In the genomic region with DNA sequence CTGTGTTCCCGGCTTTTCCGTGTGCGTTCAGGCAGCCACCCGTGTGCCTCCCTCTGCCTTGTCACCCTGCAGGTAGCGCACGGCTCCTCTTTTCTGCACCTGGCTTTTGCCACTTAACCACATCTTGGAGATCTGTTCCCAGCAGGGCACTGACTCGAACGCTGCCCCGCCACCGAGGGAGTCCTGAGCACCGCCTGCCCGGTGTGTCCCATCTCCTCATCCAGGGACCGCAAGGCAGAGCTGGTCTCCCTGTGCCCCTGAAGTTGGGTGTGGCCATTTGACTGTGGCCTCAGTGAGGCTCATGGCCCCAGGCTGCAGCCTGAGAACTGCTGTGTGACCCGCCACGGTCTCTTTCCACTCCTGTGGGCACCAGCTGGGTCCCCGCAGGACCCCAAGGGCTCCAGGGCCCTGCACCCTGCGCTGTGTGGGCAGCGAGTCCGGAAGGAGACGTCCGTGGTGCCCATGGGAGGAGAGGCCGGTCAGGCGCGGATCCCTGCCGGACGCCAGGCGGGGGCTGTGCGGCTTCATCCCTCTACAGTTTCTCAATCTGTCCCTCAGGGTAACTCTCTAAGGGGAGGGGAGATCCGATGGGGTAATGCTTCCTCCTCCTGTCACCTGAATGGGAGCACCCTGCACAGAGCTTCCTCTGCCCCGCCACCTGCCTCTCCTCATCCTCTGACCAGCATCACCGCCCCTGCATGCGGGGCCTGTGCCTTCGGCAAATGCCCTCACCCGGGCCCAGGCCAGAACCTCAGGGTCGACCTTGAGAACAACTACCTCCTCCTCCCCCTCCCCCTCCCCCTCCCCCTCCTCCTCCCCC, we compare ENCODE assay signal across 9 cellular contexts.
A peak's percentile ranks its signal among the peaks of the same experiment; 100 is the strongest.
DNase-seq lines count a peak whose midpoint lies in the region; ATAC-seq, FAIRE-seq and TF ChIP-seq lines count a peak whose summit lies in the region.
"Had no signal": no experiment of that assay in that cellular context is flagged by ENCODE, and none has a peak within 500 bp of the region (broad histone marks: within the 10 kb centered on the region; RNA-seq: fewer than 3 reads in every experiment).

No MANE protein-coding gene starts in this region.

- in situ Hi-C loops in GM18951 (cut with MboI; ENCODE audit: low sequenced_read_pairs, unreplicated experiment) = no loop called here

- H3K36me3 Mint-ChIP-seq in memory B cell = peaks cover 3% of the 10 kb centered on the region

- DNase-seq in COLO668 (lab: John Stamatoyannopoulos, UW; ENCODE audit: unreplicated experiment) (peak; percentile 75), SHP77 treated with DMSO at 0.1 percent for 48 hours (lab: John Stamatoyannopoulos, UW) (peak; percentile 74), memory B cell (ENCODE audit: low spot score in 2 of 2) (no peak), RCC 7860 (ENCODE audit: low spot score) (no peak)
- no peak for DNase-seq in stimulated activated CD4-positive, alpha-beta T cell treated with anti-CD3 and anti-CD28 coated beads, Interleukin-4, amount 100 ng/mL, for 1 hour
- no peak for DNase-seq in activated CD8-positive, alpha-beta memory T cell treated with anti-CD3 and anti-CD28 coated beads for 24 hours

- peak overlapping the region; percentile 32 for H3K27ac Mint-ChIP-seq in memory B cell

- peak overlapping the region; percentile 74 for H3K4me3 Mint-ChIP-seq in memory B cell

- no peak for FAIRE-seq in RCC 7860 (lab: Jason Lieb, UNC)

- peaks cover 24% of the 10 kb centered on the region for H3K4me1 Mint-ChIP-seq in memory B cell

- ATAC-seq in memory B cell (ENCODE audit: low read depth) = no peak
- no peak for ATAC-seq in GM18868 (IDR thresholded peaks at IDR 0.05; ENCODE audit: unreplicated experiment)

- TF ChIP-seq POLR2A in GM18951 (IDR thresholded peaks at IDR 0.05; ENCODE audit: extremely low read depth, insufficient read depth, insufficient read length) = peak; percentile 18

- H3K9me3 Mint-ChIP-seq in memory B cell = no peaks in the 10 kb centered on the region
- H3K9me3 Mint-ChIP-seq: activated naive CD4-positive, alpha-beta T cell treated with anti-CD3 and anti-CD28 coated beads, Interleukin-2, amount 50 U/mL, for 24 hours had no signal

- no peaks in the 10 kb centered on the region for H3K27me3 Mint-ChIP-seq in memory B cell
- H3K27me3 Mint-ChIP-seq: activated naive CD4-positive, alpha-beta T cell treated with anti-CD3 and anti-CD28 coated beads, Interleukin-2, amount 50 U/mL, for 24 hours had no signal

Comparison
In these comparisons a context has a peak if more than half of its experiments do, and no peak if none do; other contexts are left out.
1. DNase-seq: peak in COLO668 (single experiment) and SHP77 treated with DMSO at 0.1 percent for 48 hours (single experiment); none in memory B cell (0 of 2), RCC 7860 (single experiment), stimulated activated CD4-positive, alpha-beta T cell treated with anti-CD3 and anti-CD28 coated beads, Interleukin-4, amount 100 ng/mL, for 1 hour (single experiment) and activated CD8-positive, alpha-beta memory T cell treated with anti-CD3 and anti-CD28 coated beads for 24 hours (single experiment).